In genomic region chr17:74466785-74467158, GRCh38 we compare ENCODE assay signal across 2 cellular contexts.
TF ChIP-seq lines count a peak whose summit lies in the region.

No MANE protein-coding gene starts in this region.

TF ChIP-seq in HepG2, 621 proteins besides CTCF, POLR2A, EP300 and RAD21:
- TF ChIP-seq PPARG (CRISPR knock-in tag; conservative IDR thresholded peaks at IDR 0.05), result no peak
- TF ChIP-seq NFATC3 (CRISPR knock-in tag; IDR thresholded peaks at IDR 0.05), result no peak
- no peak for TF ChIP-seq ZNF761 (CRISPR knock-in tag; conservative IDR thresholded peaks at IDR 0.05)
- no peak for TF ChIP-seq NFE2L1 (CRISPR knock-in tag; IDR thresholded peaks at IDR 0.05; ENCODE audit: borderline replicate concordance)
- no peak for TF ChIP-seq MAZ (IDR thresholded peaks at IDR 0.05; ENCODE audit: borderline replicate concordance, low read depth, low read length)
- no peak for TF ChIP-seq MAZ (CRISPR knock-in tag; IDR thresholded peaks at IDR 0.05; ENCODE audit: low read depth)

TF ChIP-seq in SK-N-SH treated with all-trans-retinoic acid at 6 μM for 48 hours, 23 proteins besides CTCF, POLR2A, EP300 and RAD21:
- TF ChIP-seq BACH2 (CRISPR knock-in tag; IDR thresholded peaks at IDR 0.05; ENCODE audit: borderline replicate concordance), result no peak
